ENCODE assay signal across 19 cellular contexts in the genomic region with DNA sequence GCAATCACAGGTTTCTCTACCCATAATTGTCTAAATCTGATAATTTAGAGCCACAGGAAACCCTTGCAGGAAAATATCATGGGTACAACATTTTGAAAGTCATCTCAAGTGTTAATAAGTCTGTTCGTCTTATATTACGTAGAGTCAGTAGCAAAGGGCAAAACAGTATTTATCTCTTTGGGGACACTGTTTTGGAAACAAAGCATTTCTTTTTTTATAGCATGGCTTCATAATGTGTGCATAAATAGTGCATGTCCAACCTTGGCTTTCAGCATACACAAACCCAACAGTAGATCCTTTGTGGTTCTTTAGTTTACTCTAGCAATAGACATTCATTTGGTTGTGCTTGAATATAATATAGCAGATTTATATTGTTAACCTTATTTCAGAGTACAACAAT. TPM values are rescaled to one million over a fixed set of nuclear protein-coding genes. Genes with fewer than 3 reads are reported as not detected.
A peak's percentile ranks its signal among the peaks of the same experiment; 100 is the strongest.
DNase-seq lines count a peak whose midpoint lies in the region; TF ChIP-seq lines count a peak whose summit lies in the region.
"Had no signal": no experiment of that assay in that cellular context is flagged by ENCODE, and none has a peak within 500 bp of the region (broad histone marks: within the 10 kb centered on the region; RNA-seq: fewer than 3 reads in every experiment).

No MANE protein-coding gene starts in this region.

- H3K36me3 ChIP-seq in left ventricle myocardium inferior (no peaks in the 10 kb centered on the region), right atrium auricular region (no peaks in the 10 kb centered on the region), subcutaneous abdominal adipose tissue (ENCODE audit: control insufficient read depth in 5 of 5, insufficient read depth in 5 of 5, low read length in 5 of 5) (peaks cover 0 to 9% (median 0%) of the 10 kb centered on the region in 5 donors)
- H3K36me3 ChIP-seq: MG63 had no signal

- peaks cover 18% of the 10 kb centered on the region for H3K4me1 Mint-ChIP-seq in nephron progenitor cell
- H3K4me1 Mint-ChIP-seq: CD4-positive, CD25-positive, alpha-beta regulatory T cell had no signal

- no peaks in the 10 kb centered on the region for H3K27me3 ChIP-seq in left ventricle myocardium inferior (ENCODE audit: low read depth)
- no peaks in the 10 kb centered on the region for H3K27me3 ChIP-seq in right atrium auricular region
- no peaks in the 10 kb centered on the region for H3K27me3 ChIP-seq in HL-60 (ENCODE audit: insufficient read depth, poor library complexity, severe bottlenecking)
- H3K27me3 ChIP-seq in subcutaneous abdominal adipose tissue (ENCODE audit: control insufficient read depth in 5 of 5, insufficient read depth in 4 of 5, low read length in 5 of 5): no peaks in the 10 kb centered on the region
- H3K27me3 ChIP-seq: MG63 had no signal

- no peaks in the 10 kb centered on the region for H3K9me3 ChIP-seq in left ventricle myocardium inferior (replicated peaks)
- H3K9me3 ChIP-seq in right atrium auricular region: no peaks in the 10 kb centered on the region
- no peaks in the 10 kb centered on the region for H3K9me3 ChIP-seq in subcutaneous abdominal adipose tissue (ENCODE audit: control insufficient read depth in 5 of 5, low read length in 5 of 5)
- H3K9me3 ChIP-seq: MG63 had no signal

- intact Hi-C loops in left ventricle myocardium inferior (cut with micrococcal nuclease): no loop called here

- no peak for DNase-seq in left ventricle myocardium inferior
- DNase-seq in right atrium auricular region (ENCODE audit: low spot score): no peak
- no peak for DNase-seq in HL-60 (ENCODE audit: low read depth in 1 of 2, low spot score in 1 of 2)
- DNase-seq in foreskin melanocyte: peak; percentile 82
- no peak for DNase-seq in midbrain (lab: John Stamatoyannopoulos, UW)
- DNase-seq in nephron progenitor cell: no peak
- DNase-seq: Calu3; CD4-positive, CD25-positive, alpha-beta regulatory T cell; DMS153; Kasumi-1; MG63; NCI-H1048; NCI-H1417 treated with DMSO at 0.1 percent for 48 hours; NCI-H187; NCI-H2107; NCI-H446 treated with DMSO at 0.1 percent for 48 hours; NCI-H526 treated with DMSO at 0.1 percent for 48 hours; SHP77 treated with DMSO at 0.1 percent for 48 hours had no signal

- no peak overlapping the region for H3K27ac Mint-ChIP-seq in nephron progenitor cell
- H3K27ac Mint-ChIP-seq: CD4-positive, CD25-positive, alpha-beta regulatory T cell had no signal

- peaks cover 27% of the 10 kb centered on the region for H3K36me3 Mint-ChIP-seq in nephron progenitor cell (ENCODE audit: low read depth)
- H3K36me3 Mint-ChIP-seq: CD4-positive, CD25-positive, alpha-beta regulatory T cell had no signal

- no peaks in the 10 kb centered on the region for H3K9me3 Mint-ChIP-seq in nephron progenitor cell

- H3K4me3 Mint-ChIP-seq in nephron progenitor cell: no peak overlapping the region
- H3K4me3 Mint-ChIP-seq: CD4-positive, CD25-positive, alpha-beta regulatory T cell had no signal

- H3K4me3 ChIP-seq in left ventricle myocardium inferior (no peak overlapping the region), right atrium auricular region (no peak overlapping the region), HL-60 (replicated peaks; ENCODE audit: insufficient read depth, low read length) (no peak overlapping the region), subcutaneous abdominal adipose tissue (ENCODE audit: low read depth in 1 of 5, low read length in 5 of 5) (no peak overlapping the region)
- H3K4me3 ChIP-seq: MG63 had no signal

- TF ChIP-seq CTCF in left ventricle myocardium inferior (IDR thresholded peaks at IDR 0.05; ENCODE audit: borderline replicate concordance) (no peak), right atrium auricular region (IDR thresholded peaks at IDR 0.05) (no peak), HL-60 (IDR thresholded peaks at IDR 0.05; ENCODE audit: insufficient read depth, low read length) (no peak), nephron progenitor cell (IDR thresholded peaks at IDR 0.05) (no peak)

- peaks cover 2% of the 10 kb centered on the region for H3K27me3 Mint-ChIP-seq in nephron progenitor cell (ENCODE audit: low read depth, poor library complexity)

- H3K27ac ChIP-seq in left ventricle myocardium inferior (replicated peaks): peak overlapping the region; percentile 71
- peak overlapping the region in 1 of 2 donors; percentile 56 for H3K27ac ChIP-seq in right atrium auricular region
- peak overlapping the region; percentile 45 for H3K27ac ChIP-seq in HL-60 (replicated peaks)
- peak overlapping the region; percentile 4 for H3K27ac ChIP-seq in subcutaneous abdominal adipose tissue (ENCODE audit: low read depth, low read length)

- no peak overlapping the region for H3K9ac ChIP-seq in subcutaneous abdominal adipose tissue (ENCODE audit: low read length in 5 of 5)

- H3K4me1 ChIP-seq in left ventricle myocardium inferior (peaks cover 57% of the 10 kb centered on the region), right atrium auricular region (peaks cover 0 to 40% of the 10 kb centered on the region in 2 donors), subcutaneous abdominal adipose tissue (ENCODE audit: control insufficient read depth in 5 of 5, insufficient read depth in 5 of 5, low read length in 5 of 5) (peaks cover 0 to 30% (median 26%) of the 10 kb centered on the region in 5 donors)

RNA-seq across cellular contexts. Expression of a gene that starts 24.0 kb away (rescaled TPM):
- 52.5 TPM for total RNA-seq in left ventricle myocardium inferior
- total RNA-seq in right atrium auricular region: 10 to 100 TPM; 25.9 to 27.2 TPM
